In the genomic region with DNA sequence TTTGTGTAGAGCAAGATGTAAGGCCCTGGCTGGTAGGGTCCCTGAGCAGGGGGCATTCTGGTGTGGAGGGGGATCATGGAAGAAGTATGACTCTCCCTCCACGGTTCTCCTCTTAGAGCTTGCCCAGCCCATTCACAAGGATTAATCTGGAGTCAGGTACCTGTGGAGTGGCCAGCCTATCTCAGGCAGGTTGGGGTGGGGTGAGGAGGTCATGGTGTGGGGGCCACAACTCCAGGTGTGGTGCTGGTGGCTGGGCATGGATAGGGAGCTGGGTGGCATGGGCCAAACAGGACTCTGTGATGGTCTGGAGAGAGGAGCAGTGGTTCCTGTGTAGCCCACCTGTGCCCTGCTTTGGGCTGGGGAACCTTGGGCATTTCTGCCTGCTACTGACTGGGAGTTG, we compare ENCODE assay signal across 1 cellular context.
TF ChIP-seq lines count a peak whose summit lies in the region.

No MANE protein-coding gene starts in this region.

TF ChIP-seq in IMR-90, 13 proteins besides CTCF, POLR2A, EP300 and RAD21:
- TF ChIP-seq RFX5 (IDR thresholded peaks at IDR 0.05; ENCODE audit: low read depth, low read length), result no peak
- TF ChIP-seq, protein P1, sequence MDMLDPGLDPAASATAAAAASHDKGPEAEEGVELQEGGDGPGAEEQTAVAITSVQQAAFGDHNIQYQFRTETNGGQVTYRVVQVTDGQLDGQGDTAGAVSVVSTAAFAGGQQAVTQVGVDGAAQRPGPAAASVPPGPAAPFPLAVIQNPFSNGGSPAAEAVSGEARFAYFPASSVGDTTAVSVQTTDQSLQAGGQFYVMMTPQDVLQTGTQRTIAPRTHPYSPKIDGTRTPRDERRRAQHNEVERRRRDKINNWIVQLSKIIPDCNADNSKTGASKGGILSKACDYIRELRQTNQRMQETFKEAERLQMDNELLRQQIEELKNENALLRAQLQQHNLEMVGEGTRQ (IDR thresholded peaks at IDR 0.05; ENCODE audit: low read depth, low read length), result no peak
- no peak for TF ChIP-seq RCOR1 (IDR thresholded peaks at IDR 0.05; ENCODE audit: insufficient replicate concordance, low read length)
- TF ChIP-seq, protein P2, sequence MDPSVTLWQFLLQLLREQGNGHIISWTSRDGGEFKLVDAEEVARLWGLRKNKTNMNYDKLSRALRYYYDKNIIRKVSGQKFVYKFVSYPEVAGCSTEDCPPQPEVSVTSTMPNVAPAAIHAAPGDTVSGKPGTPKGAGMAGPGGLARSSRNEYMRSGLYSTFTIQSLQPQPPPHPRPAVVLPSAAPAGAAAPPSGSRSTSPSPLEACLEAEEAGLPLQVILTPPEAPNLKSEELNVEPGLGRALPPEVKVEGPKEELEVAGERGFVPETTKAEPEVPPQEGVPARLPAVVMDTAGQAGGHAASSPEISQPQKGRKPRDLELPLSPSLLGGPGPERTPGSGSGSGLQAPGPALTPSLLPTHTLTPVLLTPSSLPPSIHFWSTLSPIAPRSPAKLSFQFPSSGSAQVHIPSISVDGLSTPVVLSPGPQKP (IDR thresholded peaks at IDR 0.05; ENCODE audit: borderline replicate concordance, low read depth, low read length), result no peak
- no peak for TF ChIP-seq CEBPB (IDR thresholded peaks at IDR 0.05; ENCODE audit: low read depth, low read length)
- no peak for TF ChIP-seq MAFK (IDR thresholded peaks at IDR 0.05; ENCODE audit: low read depth, low read length)
- no peak for TF ChIP-seq MAZ (IDR thresholded peaks at IDR 0.05; ENCODE audit: borderline replicate concordance, low read depth, low read length)
- no peak for TF ChIP-seq NFE2L2 (IDR thresholded peaks at IDR 0.05; ENCODE audit: low read depth, low read length)
